Comparison of ENCODE assay signal across 13 cellular contexts in genomic region chr14:64722842-64723447, GRCh38. TPM values are rescaled to one million over a fixed set of nuclear protein-coding genes. Genes with fewer than 3 reads are reported as not detected.
DNase-seq lines count a peak whose midpoint lies in the region; ATAC-seq and TF ChIP-seq lines count a peak whose summit lies in the region.
"Had no signal": no experiment of that assay in that cellular context is flagged by ENCODE, and none has a peak within 500 bp of the region (broad histone marks: within the 10 kb centered on the region; RNA-seq: fewer than 3 reads in every experiment).

No MANE protein-coding gene starts in this region.

- H3K27ac ChIP-seq in HEK293 (ENCODE audit: extremely low read depth, low read depth, low read length) (no peak overlapping the region), hepatocyte (peak overlapping the region; percentile 94), substantia nigra (ENCODE audit: low read depth, low read length, poor library complexity, severe bottlenecking) (peak overlapping the region; percentile 80), brain microvascular endothelial cell (no peak overlapping the region)

- intact Hi-C loops in activated T-helper 1 cell treated with anti-CD3 and anti-CD28 coated beads, Interleukin-12 subunit alpha, Interleukin-12 subunit beta, Interleukin-2, Interleukin-4 antibody, amounts not matched to agents 30 ng/mL and 10 ng/mL and 1 ng/mL, durations not matched to agents 14 hours and 24 hours and 36 hours (cut with micrococcal nuclease), result no loop called here

- no peaks in the 10 kb centered on the region for H3K27me3 ChIP-seq in hepatocyte
- H3K27me3 ChIP-seq in brain microvascular endothelial cell (replicated peaks), result no peaks in the 10 kb centered on the region

- peaks cover 11% of the 10 kb centered on the region for H3K36me3 Mint-ChIP-seq in activated T-helper 1 cell treated with anti-CD3 and anti-CD28 coated beads, Interleukin-12 subunit alpha, Interleukin-12 subunit beta, Interleukin-2, Interleukin-4 antibody, amounts not matched to agents 30 ng/mL and 10 ng/mL and 1 ng/mL, durations not matched to agents 14 hours and 24 hours and 36 hours (ENCODE audit: low read depth)

- H3K9me3 Mint-ChIP-seq in activated T-helper 1 cell treated with anti-CD3 and anti-CD28 coated beads, Interleukin-12 subunit alpha, Interleukin-12 subunit beta, Interleukin-2, Interleukin-4 antibody, amounts not matched to agents 30 ng/mL and 10 ng/mL and 1 ng/mL, durations not matched to agents 14 hours and 24 hours and 36 hours, result no peaks in the 10 kb centered on the region

- H3K79me2 ChIP-seq in hepatocyte, result peaks cover 95% of the 10 kb centered on the region

- no peaks in the 10 kb centered on the region for H3K9me2 ChIP-seq in hepatocyte (replicated peaks; ENCODE audit: insufficient read depth)

- H3K4me3 ChIP-seq in HEK293 (ENCODE audit: low read depth, low read length) (no peak overlapping the region), hepatocyte (no peak overlapping the region), brain microvascular endothelial cell (ENCODE audit: low read depth, low read length) (no peak overlapping the region)
- H3K4me3 ChIP-seq: mucosa of descending colon had no signal

- CTCF ChIA-PET in HEK293 (lab: Yijun Ruan, JAX), result interaction anchor here (0.6 kb wide), 1 partner anchor 182 kb away, joined by 4 read pairs; the partner anchor contains the start of gene HSPA2

- POLR2A ChIA-PET in HEK293 (lab: Yijun Ruan, JAX), result no interaction called here

- H3K36me3 ChIP-seq in HEK293 (ENCODE audit: control insufficient read depth in 2 of 2, insufficient read depth in 1 of 2, low read length in 2 of 2), result peaks cover 0 to 6% of the 10 kb centered on the region in 2 experiments; a peak in 1 of 3 replicates
- no peaks in the 10 kb centered on the region for H3K36me3 ChIP-seq in hepatocyte (replicated peaks; ENCODE audit: insufficient read depth, low read depth)
- no peaks in the 10 kb centered on the region for H3K36me3 ChIP-seq in brain microvascular endothelial cell (replicated peaks)

- no peak for ATAC-seq in HG03039 (IDR thresholded peaks at IDR 0.05; ENCODE audit: unreplicated experiment)
- ATAC-seq: mucosa of descending colon had no signal

- 97% methylated on average over 5 of the region's 5 CpGs for WGBS in hepatocyte (ENCODE audit: low lambda C conversion rate, missing lambda C conversion rate)

- peaks cover 87% of the 10 kb centered on the region for H3K4me1 Mint-ChIP-seq in activated T-helper 1 cell treated with anti-CD3 and anti-CD28 coated beads, Interleukin-12 subunit alpha, Interleukin-12 subunit beta, Interleukin-2, Interleukin-4 antibody, amounts not matched to agents 30 ng/mL and 10 ng/mL and 1 ng/mL, durations not matched to agents 14 hours and 24 hours and 36 hours (ENCODE audit: low read depth)

- H3K4me1 ChIP-seq in HEK293 (ENCODE audit: control insufficient read depth, insufficient read depth, low read length) (peaks cover 36% of the 10 kb centered on the region), hepatocyte (ENCODE audit: insufficient read depth) (peaks cover 87% of the 10 kb centered on the region)

- H4K20me1 ChIP-seq in hepatocyte (ENCODE audit: insufficient read depth, poor library complexity, severe bottlenecking), result no peaks in the 10 kb centered on the region

- H3K27ac Mint-ChIP-seq in activated T-helper 1 cell treated with anti-CD3 and anti-CD28 coated beads, Interleukin-12 subunit alpha, Interleukin-12 subunit beta, Interleukin-2, Interleukin-4 antibody, amounts not matched to agents 30 ng/mL and 10 ng/mL and 1 ng/mL, durations not matched to agents 14 hours and 24 hours and 36 hours, result peak overlapping the region; percentile 58

- H3K4me3 Mint-ChIP-seq in activated T-helper 1 cell treated with anti-CD3 and anti-CD28 coated beads, Interleukin-12 subunit alpha, Interleukin-12 subunit beta, Interleukin-2, Interleukin-4 antibody, amounts not matched to agents 30 ng/mL and 10 ng/mL and 1 ng/mL, durations not matched to agents 14 hours and 24 hours and 36 hours, result peak overlapping the region; percentile 54

- in situ Hi-C loops in brain microvascular endothelial cell (cut with HindIII; ENCODE audit: low pct_ligation_motif_present, low sequenced_read_pairs), result no loop called here

- no peak overlapping the region for H2AFZ ChIP-seq in hepatocyte

- TF ChIP-seq CTCF in HEK293 (tag by site-specific recombination; IDR thresholded peaks at IDR 0.05), result no peak
- no peak for TF ChIP-seq CTCF in hepatocyte (IDR thresholded peaks at IDR 0.05; ENCODE audit: poor library complexity)
- TF ChIP-seq CTCF in brain microvascular endothelial cell (IDR thresholded peaks at IDR 0.05; ENCODE audit: low read depth, low read length, missing control alignments), result no peak

- no peaks in the 10 kb centered on the region for H3K9me3 ChIP-seq in HEK293 (ENCODE audit: control insufficient read depth, insufficient read depth, low read depth, low read length)
- H3K9me3 ChIP-seq in hepatocyte (ENCODE audit: low read depth), result no peaks in the 10 kb centered on the region
- H3K9me3 ChIP-seq: mucosa of descending colon had no signal

- peak; percentile 45 for DNase-seq in activated T-helper 1 cell treated with anti-CD3 and anti-CD28 coated beads, Interleukin-12 subunit alpha, Interleukin-12 subunit beta, Interleukin-2, Interleukin-4 antibody, amounts not matched to agents 30 ng/mL and 10 ng/mL and 1 ng/mL, durations not matched to agents 14 hours and 24 hours and 36 hours (ENCODE audit: low spot score)
- DNase-seq in hepatocyte (ENCODE audit: low spot score), result no peak
- DNase-seq in substantia nigra (lab: John Stamatoyannopoulos, UW), result no peak
- no peak for DNase-seq in stimulated activated CD4-positive, alpha-beta T cell treated with anti-CD3 and anti-CD28 coated beads, Interleukin-15, amount 100 ng/mL, for 24 hours
- DNase-seq in brain microvascular endothelial cell, result no peak
- DNase-seq: DMS 273 treated with DMSO at 0.1 percent for 48 hours, hippocampal formation, NCI-H187, small intestine, T-helper 9 cell had no signal

- H3K4me2 ChIP-seq in hepatocyte, result no peak overlapping the region

- peaks cover 4% of the 10 kb centered on the region for H3K27me3 Mint-ChIP-seq in activated T-helper 1 cell treated with anti-CD3 and anti-CD28 coated beads, Interleukin-12 subunit alpha, Interleukin-12 subunit beta, Interleukin-2, Interleukin-4 antibody, amounts not matched to agents 30 ng/mL and 10 ng/mL and 1 ng/mL, durations not matched to agents 14 hours and 24 hours and 36 hours (ENCODE audit: insufficient read depth)

TF ChIP-seq in HEK293, 187 proteins besides CTCF, POLR2A, EP300 and RAD21:
- TF ChIP-seq ZNF16 (tag by site-specific recombination; IDR thresholded peaks at IDR 0.05; ENCODE audit: low read depth) (no peak), KLF1 (tag by site-specific recombination; IDR thresholded peaks at IDR 0.05) (0 out of 2 replicates have a peak, but pooled peaks have one; percentile 29)

RNA-seq across cellular contexts. Expression of gene PLEKHG3, which starts 18.7 kb away (rescaled TPM):
- total RNA-seq in activated T-helper 1 cell treated with anti-CD3 and anti-CD28 coated beads, Interleukin-12 subunit alpha, Interleukin-12 subunit beta, Interleukin-2, Interleukin-4 antibody, amounts not matched to agents 30 ng/mL and 10 ng/mL and 1 ng/mL, durations not matched to agents 14 hours and 24 hours and 36 hours, result 5.5 and 6.2 TPM in 2 replicates
- 41.8 and 54.2 TPM in 2 replicates for total RNA-seq in hepatocyte
- polyA plus RNA-seq in hepatocyte, result 37.1 and 42.7 TPM in 2 replicates

Comparison
In these comparisons a context has a peak if more than half of its experiments do, and no peak if none do; other contexts are left out.
1. H3K27ac ChIP-seq: peak in hepatocyte (single experiment) and substantia nigra (single experiment); none in HEK293 (single experiment) and brain microvascular endothelial cell (single experiment).